Comparison of ENCODE assay signal across 2 cellular contexts in genomic region chrX:6694977-6695376, GRCh38.
TF ChIP-seq lines count a peak whose summit lies in the region.

No MANE protein-coding gene starts in this region.

TF ChIP-seq in GM23338, 12 proteins besides CTCF, POLR2A, EP300 and RAD21 (continued from another document):
- TF ChIP-seq ZNF462 (CRISPR knock-in tag; IDR thresholded peaks at IDR 0.05) (no peak), JUNB (IDR thresholded peaks at IDR 0.05; ENCODE audit: unreplicated experiment) (no peak), EZH2 (IDR thresholded peaks at IDR 0.05; ENCODE audit: low read depth, unreplicated experiment) (no peak), STAT1 (IDR thresholded peaks at IDR 0.05; ENCODE audit: unreplicated experiment) (no peak), ZNF331 (CRISPR knock-in tag; IDR thresholded peaks at IDR 0.05; ENCODE audit: low read depth) (no peak), POLR2AphosphoS5 (IDR thresholded peaks at IDR 0.05; ENCODE audit: low read depth) (no peak), EZH2phosphoT487 (IDR thresholded peaks at IDR 0.05; ENCODE audit: unreplicated experiment) (no peak), CREB1 (CRISPR knock-in tag; IDR thresholded peaks at IDR 0.05; ENCODE audit: low read depth) (no peak), REST (IDR thresholded peaks at IDR 0.05; ENCODE audit: unreplicated experiment) (no peak), ETS1 (IDR thresholded peaks at IDR 0.05) (no peak), NANOG (IDR thresholded peaks at IDR 0.05; ENCODE audit: borderline replicate concordance) (no peak)

TF ChIP-seq in HEK293T, 16 proteins besides CTCF, POLR2A, EP300 and RAD21 (continued from another document):
- TF ChIP-seq HDGF (IDR thresholded peaks at IDR 0.05; ENCODE audit: borderline replicate concordance) (no peak), FOXM1 (IDR thresholded peaks at IDR 0.05; ENCODE audit: borderline replicate concordance) (no peak)
